In the genomic region with DNA sequence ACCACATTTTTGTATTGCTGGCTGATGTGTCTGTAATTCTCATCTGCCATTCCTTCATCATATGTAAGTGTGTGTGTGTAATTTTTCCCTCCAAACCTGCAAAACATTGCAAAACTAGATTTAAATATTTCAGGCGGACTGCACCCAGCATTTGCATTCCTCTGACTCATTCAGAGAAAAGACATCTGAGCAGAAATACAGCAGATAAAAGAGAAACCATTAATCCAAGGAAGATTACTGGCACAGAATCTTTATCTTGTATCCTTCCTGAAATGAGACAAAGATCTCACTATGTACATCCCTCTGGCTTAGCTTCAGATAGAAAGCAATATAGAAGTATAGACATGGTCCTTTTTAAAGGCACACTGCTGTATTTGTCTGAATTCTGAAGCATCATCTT, we compare ENCODE assay signal across 21 cellular contexts.
DNase-seq lines count a peak whose midpoint lies in the region; FAIRE-seq and TF ChIP-seq lines count a peak whose summit lies in the region.
"Had no signal": no experiment of that assay in that cellular context is flagged by ENCODE, and none has a peak within 500 bp of the region (broad histone marks: within the 10 kb centered on the region; RNA-seq: fewer than 3 reads in every experiment).

No MANE protein-coding gene starts in this region.

- no peak for FAIRE-seq in astrocyte (lab: Jason Lieb, UNC)
- FAIRE-seq: GM12892 had no signal

- H2AFZ ChIP-seq in astrocyte (ENCODE audit: low read depth, low read length): no peak overlapping the region
- H2AFZ ChIP-seq: GM23248 had no signal

- no peak overlapping the region for H3K4me3 Mint-ChIP-seq in astrocyte (ENCODE audit: unreplicated experiment)

- H3K9me3 ChIP-seq in astrocyte (ENCODE audit: insufficient read depth, low read depth, low read length): no peaks in the 10 kb centered on the region
- H3K9me3 ChIP-seq: MG63 had no signal

- H3K9me3 Mint-ChIP-seq in astrocyte (ENCODE audit: unreplicated experiment): no peaks in the 10 kb centered on the region

- no peaks in the 10 kb centered on the region for H3K79me2 ChIP-seq in astrocyte (ENCODE audit: insufficient read depth, low read length)

- H3K27ac Mint-ChIP-seq in astrocyte (ENCODE audit: unreplicated experiment): peak overlapping the region; percentile 13

- peaks cover 7% of the 10 kb centered on the region for H3K4me1 ChIP-seq in astrocyte (ENCODE audit: insufficient read depth, low read length)

- no peak overlapping the region for H3K27ac ChIP-seq in astrocyte (ENCODE audit: low read depth, low read length)
- H3K27ac ChIP-seq: GM23248, HL-60 had no signal

- no peak overlapping the region for H3K9ac ChIP-seq in astrocyte (ENCODE audit: low read length)
- H3K9ac ChIP-seq: GM23248 had no signal

- H3K36me3 Mint-ChIP-seq in astrocyte (ENCODE audit: low read depth, unreplicated experiment): no peaks in the 10 kb centered on the region

- H4K20me1 ChIP-seq in astrocyte (ENCODE audit: insufficient read depth, low read length): no peaks in the 10 kb centered on the region

- H3K4me2 ChIP-seq in astrocyte (ENCODE audit: low read length): no peak overlapping the region

- no peaks in the 10 kb centered on the region for H3K27me3 Mint-ChIP-seq in astrocyte (ENCODE audit: low read depth, unreplicated experiment)

- no peaks in the 10 kb centered on the region for H3K36me3 ChIP-seq in astrocyte (ENCODE audit: insufficient read depth, low read length)
- H3K36me3 ChIP-seq: MG63 had no signal

- no peak overlapping the region for H3K4me3 ChIP-seq in astrocyte (ENCODE audit: insufficient read depth, low read depth, low read length)
- H3K4me3 ChIP-seq: GM23248, MG63 had no signal

- H3K4me1 Mint-ChIP-seq in astrocyte (ENCODE audit: low read depth, unreplicated experiment): peaks cover 27% of the 10 kb centered on the region

- H3K27me3 ChIP-seq in astrocyte (ENCODE audit: insufficient read depth, low read length): no peaks in the 10 kb centered on the region
- H3K27me3 ChIP-seq: MG63 had no signal

- DNase-seq in HT1080 (ENCODE audit: low read depth): peak; percentile 6
- no peak for DNase-seq in astrocyte (ENCODE audit: low read depth)
- peak; percentile 22 for DNase-seq in medulla oblongata (ENCODE audit: extremely low spot score)
- peak; percentile 56 for DNase-seq in superior temporal gyrus (ENCODE audit: extremely low spot score)
- DNase-seq in HT-29 (ENCODE audit: low spot score): no peak
- DNase-seq in DMS53 treated with DMSO at 0.1 percent for 48 hours (lab: John Stamatoyannopoulos, UW; ENCODE audit: unreplicated experiment): no peak
- no peak for DNase-seq in NCI-H2081 treated with DMSO at 0.1 percent for 48 hours (lab: John Stamatoyannopoulos, UW)
- DNase-seq: C1 segment of cervical spinal cord, COR-L47, GM23248, KG1, MG63, NCI-H1105, NCI-H1694 treated with DMSO at 0.1 percent for 48 hours, NCI-H2171, NCI-H446 treated with DMSO at 0.1 percent for 48 hours, NCI-H774, SHP77 treated with DMSO at 0.1 percent for 48 hours, SW 1271 had no signal

- TF ChIP-seq CTCF in astrocyte (IDR thresholded peaks at IDR 0.05; ENCODE audit: insufficient read depth, low read depth, low read length): no peak

Comparison
In these comparisons a context has a peak if more than half of its experiments do, and no peak if none do; other contexts are left out.
1. DNase-seq: peak in HT1080 (single experiment), medulla oblongata (single experiment) and superior temporal gyrus (single experiment); none in astrocyte (single experiment), HT-29 (single experiment), DMS53 treated with DMSO at 0.1 percent for 48 hours (single experiment) and NCI-H2081 treated with DMSO at 0.1 percent for 48 hours (single experiment).